ENCODE assay signal across 10 cellular contexts in the genomic region with DNA sequence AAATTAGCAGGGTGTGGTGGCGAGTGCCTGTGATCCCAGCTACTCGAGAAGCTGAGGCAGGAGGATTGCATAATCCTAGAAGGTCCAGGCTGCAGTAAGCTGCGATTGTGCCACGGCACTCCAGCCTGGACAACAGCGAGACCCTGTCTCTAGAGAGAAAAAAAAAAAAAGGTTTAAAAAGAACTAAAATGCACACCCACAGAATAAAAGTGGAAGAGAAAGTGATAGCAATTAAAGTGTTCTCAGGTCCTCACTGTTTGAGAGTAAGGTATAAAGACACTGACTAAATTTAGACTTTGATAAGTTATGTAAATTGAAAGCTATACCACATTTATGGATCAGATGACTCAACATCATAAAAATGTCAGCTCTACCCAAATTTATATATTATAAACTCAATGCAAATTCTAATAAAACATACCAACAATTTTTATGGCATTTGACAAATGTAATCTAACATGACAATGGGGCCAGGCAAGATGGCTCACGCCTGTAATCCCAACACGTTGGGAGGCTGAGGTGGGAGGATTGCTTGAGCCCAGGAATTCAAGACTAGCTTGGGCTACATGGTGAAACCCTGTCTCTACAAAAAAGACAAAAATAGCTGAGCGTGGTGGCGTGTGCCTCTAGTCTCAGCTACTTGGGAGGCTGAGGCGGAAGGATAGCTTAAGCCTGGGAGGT. TPM values are rescaled to one million over a fixed set of nuclear protein-coding genes. Genes with fewer than 3 reads are reported as not detected.
A peak's percentile ranks its signal among the peaks of the same experiment; 100 is the strongest.
DNase-seq lines count a peak whose midpoint lies in the region; ATAC-seq lines count a peak whose summit lies in the region.
"Had no signal": no experiment of that assay in that cellular context is flagged by ENCODE, and none has a peak within 500 bp of the region (broad histone marks: within the 10 kb centered on the region; RNA-seq: fewer than 3 reads in every experiment).

No MANE protein-coding gene starts in this region.

- ATAC-seq in GM18519 (IDR thresholded peaks at IDR 0.05; ENCODE audit: low FRiP score, unreplicated experiment) (peak; percentile 30), left ventricle myocardium superior (peak; percentile 57), HG02610 (IDR thresholded peaks at IDR 0.05; ENCODE audit: unreplicated experiment) (no peak)

- H3K9me3 ChIP-seq in BLaER1: peaks cover 6% of the 10 kb centered on the region
- H3K9me3 ChIP-seq: heart right ventricle had no signal

- H3K27ac Mint-ChIP-seq in T-helper 1 cell treated with Interleukin-12 subunit alpha and Interleukin-12 subunit beta and Interleukin-4 antibody, amounts not matched to agents 30 μg/mL and 1 μg/mL, for 36 hours: peak overlapping the region; percentile 88

- no peaks in the 10 kb centered on the region for H3K9me3 Mint-ChIP-seq in T-helper 1 cell treated with Interleukin-12 subunit alpha and Interleukin-12 subunit beta and Interleukin-4 antibody, amounts not matched to agents 30 μg/mL and 1 μg/mL, for 36 hours

- H3K27me3 ChIP-seq in BLaER1: no peaks in the 10 kb centered on the region
- H3K27me3 ChIP-seq: heart right ventricle had no signal

- H3K4me1 Mint-ChIP-seq in T-helper 1 cell treated with Interleukin-12 subunit alpha and Interleukin-12 subunit beta and Interleukin-4 antibody, amounts not matched to agents 30 μg/mL and 1 μg/mL, for 36 hours (ENCODE audit: low read depth): peaks cover 57% of the 10 kb centered on the region

- H3K36me3 Mint-ChIP-seq in T-helper 1 cell treated with Interleukin-12 subunit alpha and Interleukin-12 subunit beta and Interleukin-4 antibody, amounts not matched to agents 30 μg/mL and 1 μg/mL, for 36 hours (ENCODE audit: low read depth): peaks cover 26% of the 10 kb centered on the region

- peaks cover 98% of the 10 kb centered on the region for H3K4me1 ChIP-seq in BLaER1

- H3K4me2 ChIP-seq in BLaER1: peak overlapping the region; percentile 86

- peaks cover 90% of the 10 kb centered on the region for H4K20me1 ChIP-seq in BLaER1

- peaks cover 29% of the 10 kb centered on the region for H3K36me3 ChIP-seq in BLaER1

- no peak overlapping the region for H3K4me3 ChIP-seq in BLaER1
- H3K4me3 ChIP-seq: heart right ventricle had no signal

- peak overlapping the region; percentile 75 for H3K27ac ChIP-seq in BLaER1

- H3K4me3 Mint-ChIP-seq in T-helper 1 cell treated with Interleukin-12 subunit alpha and Interleukin-12 subunit beta and Interleukin-4 antibody, amounts not matched to agents 30 μg/mL and 1 μg/mL, for 36 hours: peak overlapping the region; percentile 40

- DNase-seq in left ventricle myocardium superior (no peak), NCI-H524 (lab: John Stamatoyannopoulos, UW) (no peak), SKM-1 (lab: John Stamatoyannopoulos, UW; ENCODE audit: unreplicated experiment) (no peak)
- no peak for DNase-seq in stimulated activated CD4-positive, alpha-beta T cell treated with anti-CD3 and anti-CD28 coated beads, Interleukin-4, amount 100 ng/mL, for 1 hour
- DNase-seq: heart right ventricle, NCI-H2081 treated with DMSO at 0.1 percent for 48 hours had no signal

- 0 out of 2 replicates have a peak overlapping the region, but pooled peaks have one; percentile 15 for H3K9ac ChIP-seq in BLaER1

- intact Hi-C loops in left ventricle myocardium superior (cut with micrococcal nuclease): no loop called here

- H3K27me3 Mint-ChIP-seq in T-helper 1 cell treated with Interleukin-12 subunit alpha and Interleukin-12 subunit beta and Interleukin-4 antibody, amounts not matched to agents 30 μg/mL and 1 μg/mL, for 36 hours (ENCODE audit: low read depth): no peaks in the 10 kb centered on the region

RNA-seq across cellular contexts. Expression of a gene that starts 11.8 kb away (rescaled TPM):
- total RNA-seq in left ventricle myocardium superior: 27.3 TPM

RNA-seq across cellular contexts. Expression of a gene that starts 39.9 kb away (rescaled TPM):
- 0.84 TPM for total RNA-seq in left ventricle myocardium superior

RNA-seq across cellular contexts. Expression of a gene that starts 53.7 kb away (rescaled TPM):
- total RNA-seq in left ventricle myocardium superior: 3,996 TPM

RNA-seq across cellular contexts. Expression of a gene that starts 57.7 kb away (rescaled TPM):
- 0.15 TPM for total RNA-seq in left ventricle myocardium superior
